In the genomic region with DNA sequence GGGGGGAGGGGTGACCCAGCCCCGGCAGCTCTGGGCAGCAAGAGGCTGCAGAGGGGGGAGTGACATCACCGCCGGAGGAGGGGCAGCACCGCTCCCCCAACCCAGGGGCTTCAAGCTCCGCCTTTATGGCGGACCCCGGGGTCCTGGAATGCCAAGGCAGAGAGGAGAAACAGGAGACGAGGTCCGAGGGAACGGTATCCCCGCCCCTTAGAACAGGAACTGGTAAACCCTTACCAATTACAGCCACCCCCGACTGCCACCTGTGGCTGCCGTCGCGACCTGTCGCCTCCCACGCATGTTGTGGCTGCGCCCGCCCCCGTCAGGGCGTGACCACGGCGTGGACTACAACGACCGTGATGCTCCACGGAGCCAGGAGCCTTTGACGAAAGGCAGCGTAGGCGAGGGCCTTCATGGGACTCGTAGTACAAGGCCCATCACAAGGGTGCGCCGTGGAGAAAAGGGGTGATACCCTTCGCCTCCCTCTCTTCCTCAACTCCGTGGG, we compare ENCODE assay signal across 8 cellular contexts. TPM values are rescaled to one million over a fixed set of nuclear protein-coding genes. Genes with fewer than 3 reads are reported as not detected.
DNase-seq lines count a peak whose midpoint lies in the region; ATAC-seq and TF ChIP-seq lines count a peak whose summit lies in the region.

No MANE protein-coding gene starts in this region.

- H3K27ac ChIP-seq in PC-9: peak overlapping the region; percentile 85

- H3F3A ChIP-seq in PC-9 (ENCODE audit: insufficient read depth, low read depth): peaks cover 16% of the 10 kb centered on the region

- H2AFZ ChIP-seq in PC-9: peak overlapping the region; percentile 85

- H3K27me3 ChIP-seq in PC-9 (ENCODE audit: insufficient read depth, low read depth): 0 out of 2 replicates have a peak, but pooled peaks cover 6% of the 10 kb centered on the region

- no peaks in the 10 kb centered on the region for H3K9me3 ChIP-seq in PC-9 (ENCODE audit: insufficient read depth, low read depth)

- POLR2A ChIA-PET in PC-9 (lab: Charles Lee; ENCODE audit: unreplicated experiment): interaction anchor here (0.6 to 0.8 kb wide), 3 partner anchors 21 to 1856 kb away, joined by 3 to 7 read pairs (median 3); partner anchors contain the start of gene PPP2R1A

- peak overlapping the region; percentile 78 for H3K4me2 ChIP-seq in PC-9

- TF ChIP-seq CTCF in AG09309 (IDR thresholded peaks at IDR 0.05; ENCODE audit: control insufficient read depth, insufficient read depth, low read depth, low read length, missing control alignments) (no peak), PC-9 (conservative IDR thresholded peaks at IDR 0.05) (no peak; the same call in 1 of the 2 replicates), fibroblast of villous mesenchyme (IDR thresholded peaks at IDR 0.05; ENCODE audit: insufficient read depth, low read depth, low read length) (no peak), neural crest cell (conservative IDR thresholded peaks at IDR 0.05) (peak; percentile 28)

- peaks cover 22% of the 10 kb centered on the region; the same call in 1 of the 2 replicates for H3K4me1 ChIP-seq in PC-9 (replicated peaks; ENCODE audit: insufficient read depth)

- H3K9me3 Mint-ChIP-seq in activated T-helper 2 cell treated with anti-CD3 and anti-CD28 coated beads, Interferon-gamma antibody, Interleukin-2, Interleukin-4, amounts not matched to agents 10 μg/mL and 5 μg/mL and 100 μg/mL, durations not matched to agents 14 hours and 24 hours and 36 hours: no peaks in the 10 kb centered on the region
- H3K9me3 Mint-ChIP-seq in neural crest cell: peaks cover 11% of the 10 kb centered on the region

- H3K4me1 Mint-ChIP-seq in activated T-helper 2 cell treated with anti-CD3 and anti-CD28 coated beads, Interferon-gamma antibody, Interleukin-2, Interleukin-4, amounts not matched to agents 10 μg/mL and 5 μg/mL and 100 μg/mL, durations not matched to agents 14 hours and 24 hours and 36 hours (ENCODE audit: low read depth): peaks cover 48% of the 10 kb centered on the region
- peaks cover 46% of the 10 kb centered on the region for H3K4me1 Mint-ChIP-seq in neural crest cell

- peak; percentile 54 for ATAC-seq in GM18909 (IDR thresholded peaks at IDR 0.05; ENCODE audit: poor library complexity, unreplicated experiment)
- ATAC-seq in HG03442 (IDR thresholded peaks at IDR 0.05; ENCODE audit: unreplicated experiment): peak; percentile 38
- ATAC-seq in stimulated activated naive CD8-positive, alpha-beta T cell treated with anti-CD3 and anti-CD28 coated beads, Interleukin-15, Interleukin-2, amounts not matched to agents 100 U/mL and 50 U/mL, for 24 hours: peak; percentile 57

- peak overlapping the region; percentile 98 for H3K27ac Mint-ChIP-seq in activated T-helper 2 cell treated with anti-CD3 and anti-CD28 coated beads, Interferon-gamma antibody, Interleukin-2, Interleukin-4, amounts not matched to agents 10 μg/mL and 5 μg/mL and 100 μg/mL, durations not matched to agents 14 hours and 24 hours and 36 hours
- H3K27ac Mint-ChIP-seq in neural crest cell (ENCODE audit: unreplicated experiment): peak overlapping the region; percentile 96

- intact Hi-C loops in PC-9 (cut with micrococcal nuclease; ENCODE audit: unreplicated experiment): loop anchor here (2.0 kb wide), 1 partner anchor 166 kb away; no protein-coding TSS in a partner anchor
- intact Hi-C loops in activated T-helper 2 cell treated with anti-CD3 and anti-CD28 coated beads, Interferon-gamma antibody, Interleukin-2, Interleukin-4, amounts not matched to agents 10 μg/mL and 5 μg/mL and 100 μg/mL, durations not matched to agents 14 hours and 24 hours and 36 hours (cut with micrococcal nuclease): loop anchor here (5.0 kb wide), 1 partner anchor 44 kb away; the partner anchor contains the start of gene NR1H2

- no peaks in the 10 kb centered on the region for H3K36me3 ChIP-seq in PC-9 (ENCODE audit: low read depth)

- no peaks in the 10 kb centered on the region for H3K9me2 ChIP-seq in PC-9 (ENCODE audit: insufficient read depth)

- peak overlapping the region; percentile 83 for H3K4me3 Mint-ChIP-seq in activated T-helper 2 cell treated with anti-CD3 and anti-CD28 coated beads, Interferon-gamma antibody, Interleukin-2, Interleukin-4, amounts not matched to agents 10 μg/mL and 5 μg/mL and 100 μg/mL, durations not matched to agents 14 hours and 24 hours and 36 hours (ENCODE audit: low read depth)
- peak overlapping the region; percentile 92 for H3K4me3 Mint-ChIP-seq in neural crest cell

- H3K36me3 Mint-ChIP-seq in activated T-helper 2 cell treated with anti-CD3 and anti-CD28 coated beads, Interferon-gamma antibody, Interleukin-2, Interleukin-4, amounts not matched to agents 10 μg/mL and 5 μg/mL and 100 μg/mL, durations not matched to agents 14 hours and 24 hours and 36 hours (ENCODE audit: low read depth): peaks cover 4% of the 10 kb centered on the region
- H3K36me3 Mint-ChIP-seq in neural crest cell (ENCODE audit: low read depth): peaks cover 6% of the 10 kb centered on the region

- CTCF ChIA-PET in PC-9 (lab: Charles Lee): no interaction called here

- peak; percentile 27 for DNase-seq in AG09309 (ENCODE audit: low read depth)
- peak; percentile 95 for DNase-seq in PC-9
- DNase-seq in activated T-helper 2 cell treated with anti-CD3 and anti-CD28 coated beads, Interferon-gamma antibody, Interleukin-2, Interleukin-4, amounts not matched to agents 10 μg/mL and 5 μg/mL and 100 μg/mL, durations not matched to agents 14 hours and 24 hours and 36 hours (ENCODE audit: low spot score): peak; percentile 94
- peak; percentile 42 for DNase-seq in fibroblast of villous mesenchyme (ENCODE audit: low read depth)
- peak; percentile 72 for DNase-seq in neural crest cell (ENCODE audit: low read depth, low spot score)
- DNase-seq in stimulated activated naive CD8-positive, alpha-beta T cell treated with anti-CD3 and anti-CD28 coated beads, Interleukin-15, Interleukin-2, amounts not matched to agents 100 U/mL and 50 U/mL, for 24 hours: peak; percentile 91

- H4K20me1 ChIP-seq in PC-9 (ENCODE audit: insufficient read depth): no peaks in the 10 kb centered on the region

- peaks cover 4% of the 10 kb centered on the region; the same call in 1 of the 2 replicates for H3K79me2 ChIP-seq in PC-9 (ENCODE audit: low read depth)

- BruUV-seq in PC-9 (replicated peaks; lab: Mats Ljungman, UMichigan): no TSS peak

- H3K4me3 ChIP-seq in AG09309 (ENCODE audit: control insufficient read depth, low read depth, low read length): peak overlapping the region; percentile 33
- H3K4me3 ChIP-seq in PC-9: peak overlapping the region; percentile 55
- peak overlapping the region; percentile 46 for H3K4me3 ChIP-seq in fibroblast of villous mesenchyme (ENCODE audit: low read depth, low read length)

- H3K27me3 Mint-ChIP-seq in activated T-helper 2 cell treated with anti-CD3 and anti-CD28 coated beads, Interferon-gamma antibody, Interleukin-2, Interleukin-4, amounts not matched to agents 10 μg/mL and 5 μg/mL and 100 μg/mL, durations not matched to agents 14 hours and 24 hours and 36 hours (ENCODE audit: low read depth): no peaks in the 10 kb centered on the region
- H3K27me3 Mint-ChIP-seq in neural crest cell (ENCODE audit: low read depth): peaks cover 50% of the 10 kb centered on the region

RNA-seq across cellular contexts. Expression of gene KCNC3, which starts 4.1 kb away (rescaled TPM):
- total RNA-seq in PC-9 (2021): 9.0 and 9.4 TPM in 2 replicates
- total RNA-seq in activated T-helper 2 cell treated with anti-CD3 and anti-CD28 coated beads, Interferon-gamma antibody, Interleukin-2, Interleukin-4, amounts not matched to agents 10 μg/mL and 5 μg/mL and 100 μg/mL, durations not matched to agents 14 hours and 24 hours and 36 hours: 17.6 and 19.2 TPM in 2 replicates
- total RNA-seq in fibroblast of villous mesenchyme: not detected in 2 replicates
- total RNA-seq in neural crest cell: 4.0 and 4.2 TPM in 2 replicates

RNA-seq across cellular contexts. Expression of gene NAPSA, which starts 32.2 kb away (rescaled TPM):
- total RNA-seq in PC-9 (2021): 1.7 and 1.8 TPM in 2 replicates
- total RNA-seq in activated T-helper 2 cell treated with anti-CD3 and anti-CD28 coated beads, Interferon-gamma antibody, Interleukin-2, Interleukin-4, amounts not matched to agents 10 μg/mL and 5 μg/mL and 100 μg/mL, durations not matched to agents 14 hours and 24 hours and 36 hours: 5.1 and 5.5 TPM in 2 replicates
- total RNA-seq in fibroblast of villous mesenchyme: under 0.01 and 0.32 TPM in 2 replicates
- 0.96 and 1.0 TPM in 2 replicates for total RNA-seq in neural crest cell

RNA-seq across cellular contexts. Expression of gene NR1H2, which starts 43.0 kb away (rescaled TPM):
- total RNA-seq in PC-9 (2021): 77.5 and 81.7 TPM in 2 replicates
- total RNA-seq in activated T-helper 2 cell treated with anti-CD3 and anti-CD28 coated beads, Interferon-gamma antibody, Interleukin-2, Interleukin-4, amounts not matched to agents 10 μg/mL and 5 μg/mL and 100 μg/mL, durations not matched to agents 14 hours and 24 hours and 36 hours: 76.1 and 79.9 TPM in 2 replicates
- 71.2 and 76.3 TPM in 2 replicates for total RNA-seq in fibroblast of villous mesenchyme
- total RNA-seq in neural crest cell: 21.8 and 22.8 TPM in 2 replicates

RNA-seq across cellular contexts. Expression of gene POLD1, which starts 50.9 kb away (rescaled TPM):
- 91.2 and 101 TPM in 2 replicates for total RNA-seq in PC-9 (2021)
- 153 and 162 TPM in 2 replicates for total RNA-seq in activated T-helper 2 cell treated with anti-CD3 and anti-CD28 coated beads, Interferon-gamma antibody, Interleukin-2, Interleukin-4, amounts not matched to agents 10 μg/mL and 5 μg/mL and 100 μg/mL, durations not matched to agents 14 hours and 24 hours and 36 hours
- total RNA-seq in fibroblast of villous mesenchyme: 22.9 and 25.0 TPM in 2 replicates
- total RNA-seq in neural crest cell: 151 and 160 TPM in 2 replicates

Comparison
In these comparisons a context has a peak if more than half of its experiments do, and no peak if none do; other contexts are left out.
1. Peak in every context shown above with its lines: DNase-seq, ATAC-seq, H3K4me3 ChIP-seq and H3K27ac ChIP-seq.
2. DNase-seq: peak in every context shown above with its lines; median percentile 95 in PC-9; 94 in activated T-helper 2 cell treated with anti-CD3 and anti-CD28 coated beads, Interferon-gamma antibody, Interleukin-2, Interleukin-4, amounts not matched to agents 10 μg/mL and 5 μg/mL and 100 μg/mL, durations not matched to agents 14 hours and 24 hours and 36 hours; 91 in stimulated activated naive CD8-positive, alpha-beta T cell treated with anti-CD3 and anti-CD28 coated beads, Interleukin-15, Interleukin-2, amounts not matched to agents 100 U/mL and 50 U/mL, for 24 hours; 72 in neural crest cell; 42 in fibroblast of villous mesenchyme; 27 in AG09309.